ENCODE assay signal across 24 cellular contexts in the genomic region with DNA sequence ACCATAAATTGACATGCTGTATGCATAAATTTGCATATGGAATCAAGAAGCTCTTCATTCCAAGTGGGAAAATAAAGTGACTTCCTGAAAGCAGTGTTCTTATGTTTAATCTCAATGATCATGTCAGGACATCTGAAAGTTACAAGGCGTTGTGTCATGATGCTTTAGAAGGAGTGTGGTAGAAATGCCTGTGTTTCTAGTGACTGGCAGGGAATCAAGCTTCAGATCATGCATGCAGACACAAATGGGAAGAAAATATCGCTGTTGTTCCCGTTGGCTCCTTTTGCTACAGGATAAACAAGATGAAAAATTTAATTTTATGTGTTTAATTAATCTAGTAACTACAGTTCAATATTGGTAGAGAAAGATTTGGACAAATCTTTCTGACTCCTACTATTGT.
"Had no signal": no experiment of that assay in that cellular context is flagged by ENCODE, and none has a peak within 500 bp of the region (broad histone marks: within the 10 kb centered on the region; RNA-seq: fewer than 3 reads in every experiment).

No MANE protein-coding gene starts in this region.

- DNase-seq: activated B cell treated with CpG ODN at 0.5 μM for 24 hours; activated CD4-positive, alpha-beta T cell treated with anti-CD3 and anti-CD28 coated beads for 48 hours; activated CD4-positive, alpha-beta T cell treated with anti-CD3 and anti-CD28 coated beads, Interleukin-2, amount 50 U/mL, for 1 hour; activated CD4-positive, alpha-beta T cell treated with anti-CD3 and anti-CD28 coated beads, Interleukin-2, amount 50 U/mL, for 48 hours; activated CD8-positive, alpha-beta memory T cell treated with anti-CD3 and anti-CD28 coated beads for 24 hours; activated CD8-positive, alpha-beta T cell treated with anti-CD3 and anti-CD28 coated beads for 36 hours; activated effector memory CD4-positive, alpha-beta T cell treated with Interleukin-2 at 50 U/mL for 16 hours; activated gamma-delta T cell treated with Interleukin-2 at 50 U/mL for 16 hours; activated naive CD4-positive, alpha-beta T cell treated with anti-CD3 and anti-CD28 coated beads, Interleukin-2, amount 50 U/mL, for 16 hours; activated naive CD4-positive, alpha-beta T cell treated with Interleukin-2 at 50 U/mL for 16 hours; activated T-cell treated with anti-CD3 and anti-CD28 coated beads, Interleukin-2, amount 50 U/mL, for 4 hours; amniotic stem cell; anterior cingulate cortex; brain microvascular endothelial cell; colonic mucosa; effector CD8-positive, alpha-beta T cell; esophagus squamous epithelium; foreskin fibroblast; head of caudate nucleus; T-helper 17 cell; T1000; WERI-Rb-1 had no signal

- ATAC-seq: activated CD4-positive, CD25-positive, alpha-beta regulatory T cell treated with anti-CD3 and anti-CD28 coated beads, Interleukin-2, amount 50 U/mL, for 24 hours; activated CD8-positive, alpha-beta T cell treated with anti-CD3 and anti-CD28 coated beads for 36 hours; activated T-cell treated with anti-CD3 and anti-CD28 coated beads, Interleukin-2, amount 50 U/mL, for 4 hours; activated T-helper 17 cell treated with anti-CD3 and anti-CD28 coated beads, Interleukin-2, amount 50 U/mL, for 72 hours; T-helper 17 cell had no signal
